25 cellular contexts compared by ENCODE assay signal in the genomic region with DNA sequence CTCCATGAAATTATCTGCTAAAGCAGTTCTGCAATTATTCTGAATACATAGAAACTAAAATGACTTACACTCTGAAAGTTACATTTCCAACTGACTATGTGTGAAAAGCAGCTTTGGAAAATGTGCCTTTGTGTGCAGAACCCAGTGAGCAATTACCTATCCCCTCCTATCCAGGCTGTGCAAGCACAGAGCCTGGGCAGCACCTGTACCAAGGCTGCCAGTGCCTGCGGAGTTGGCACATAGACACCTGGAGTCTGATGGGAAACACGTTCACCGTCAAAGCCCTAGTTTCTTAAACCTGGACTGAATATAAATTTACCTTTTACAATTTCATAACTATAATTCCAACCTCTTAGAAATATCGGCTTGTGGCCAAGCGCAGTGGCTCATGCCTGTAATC.
DNase-seq lines count a peak whose midpoint lies in the region; FAIRE-seq and TF ChIP-seq lines count a peak whose summit lies in the region.
"Had no signal": no experiment of that assay in that cellular context is flagged by ENCODE, and none has a peak within 500 bp of the region (broad histone marks: within the 10 kb centered on the region; RNA-seq: fewer than 3 reads in every experiment).

No MANE protein-coding gene starts in this region.

- 95% methylated on average over 5 of the region's 5 CpGs for WGBS in esophagus muscularis mucosa

- no peak for TF ChIP-seq CTCF in D721Med (IDR thresholded peaks at IDR 0.05; ENCODE audit: insufficient read depth, missing control alignments)
- no peak for TF ChIP-seq CTCF in esophagus muscularis mucosa (IDR thresholded peaks at IDR 0.05)

- FAIRE-seq in D721Med (lab: Jason Lieb, UNC), result peak; percentile 51
- FAIRE-seq: A549, G401.6, GM12891 had no signal

- H3K27ac ChIP-seq in esophagus muscularis mucosa (replicated peaks in 1 of 4), result no peak overlapping the region
- H3K27ac ChIP-seq: 22Rv1; A549; BLaER1 treated with 17β-estradiol and CSF1 and Interleukin-3, amounts not matched to agents 10 nM and 100 nM; C4-2B had no signal

- no peak for TF ChIP-seq EP300 in esophagus muscularis mucosa (IDR thresholded peaks at IDR 0.05)

- no peak for DNase-seq in D721Med (ENCODE audit: insufficient read length, low spot score)
- peak; percentile 31 for DNase-seq in NCI-H69 (lab: John Stamatoyannopoulos, UW)
- peak; percentile 81 for DNase-seq in cerebellar cortex (ENCODE audit: low spot score)
- DNase-seq in esophagus muscularis mucosa (ENCODE audit: extremely low spot score), result peak; percentile 68
- DNase-seq in stimulated activated CD8-positive, alpha-beta memory T cell treated with anti-CD3 and anti-CD28 coated beads, Interleukin-4, amount 100 ng/mL, for 48 hours, result no peak
- no peak for DNase-seq in effector CD8-positive, alpha-beta T cell (lab: John Stamatoyannopoulos, UW)
- no peak for DNase-seq in germinal center (ENCODE audit: low spot score)
- DNase-seq: AML-193; Caco-2; Calu3; CD4-positive, alpha-beta T cell; CD8-positive, alpha-beta T cell; DMS 273 treated with DMSO at 0.1 percent for 48 hours; DMS153; DMS53; DMS79; DND-41; EL; GF-D8 had no signal

- TF ChIP-seq POLR2A in esophagus muscularis mucosa (IDR thresholded peaks at IDR 0.05; ENCODE audit: low read depth), result no peak

- H3K4me3 ChIP-seq in esophagus muscularis mucosa, result no peak overlapping the region
- H3K4me3 ChIP-seq: A549; BLaER1 treated with 17β-estradiol and CSF1 and Interleukin-3, amounts not matched to agents 10 nM and 100 nM had no signal

- no peaks in the 10 kb centered on the region for H3K9me3 ChIP-seq in esophagus muscularis mucosa
- H3K9me3 ChIP-seq: A549; BLaER1 treated with 17β-estradiol and CSF1 and Interleukin-3, amounts not matched to agents 10 nM and 100 nM; Caco-2 had no signal

- intact Hi-C loops in esophagus muscularis mucosa (cut with DNase I), result no loop called here

- no peaks in the 10 kb centered on the region for H3K4me1 ChIP-seq in esophagus muscularis mucosa
- H3K4me1 ChIP-seq: BLaER1 treated with 17β-estradiol and CSF1 and Interleukin-3, amounts not matched to agents 10 nM and 100 nM; Caco-2 had no signal

- no peaks in the 10 kb centered on the region for H3K36me3 ChIP-seq in esophagus muscularis mucosa
- H3K36me3 ChIP-seq: BLaER1 treated with 17β-estradiol and CSF1 and Interleukin-3, amounts not matched to agents 10 nM and 100 nM had no signal

- H3K27me3 ChIP-seq in esophagus muscularis mucosa, result no peaks in the 10 kb centered on the region
- H3K27me3 ChIP-seq: BLaER1 treated with 17β-estradiol and CSF1 and Interleukin-3, amounts not matched to agents 10 nM and 100 nM had no signal

Comparison
In these comparisons a context has a peak if more than half of its experiments do, and no peak if none do; other contexts are left out.
1. DNase-seq: peak in NCI-H69 (single experiment), cerebellar cortex (single experiment) and esophagus muscularis mucosa (single experiment); none in D721Med (single experiment), stimulated activated CD8-positive, alpha-beta memory T cell treated with anti-CD3 and anti-CD28 coated beads, Interleukin-4, amount 100 ng/mL, for 48 hours (single experiment), effector CD8-positive, alpha-beta T cell (single experiment) and germinal center (single experiment).